In the genomic region with DNA sequence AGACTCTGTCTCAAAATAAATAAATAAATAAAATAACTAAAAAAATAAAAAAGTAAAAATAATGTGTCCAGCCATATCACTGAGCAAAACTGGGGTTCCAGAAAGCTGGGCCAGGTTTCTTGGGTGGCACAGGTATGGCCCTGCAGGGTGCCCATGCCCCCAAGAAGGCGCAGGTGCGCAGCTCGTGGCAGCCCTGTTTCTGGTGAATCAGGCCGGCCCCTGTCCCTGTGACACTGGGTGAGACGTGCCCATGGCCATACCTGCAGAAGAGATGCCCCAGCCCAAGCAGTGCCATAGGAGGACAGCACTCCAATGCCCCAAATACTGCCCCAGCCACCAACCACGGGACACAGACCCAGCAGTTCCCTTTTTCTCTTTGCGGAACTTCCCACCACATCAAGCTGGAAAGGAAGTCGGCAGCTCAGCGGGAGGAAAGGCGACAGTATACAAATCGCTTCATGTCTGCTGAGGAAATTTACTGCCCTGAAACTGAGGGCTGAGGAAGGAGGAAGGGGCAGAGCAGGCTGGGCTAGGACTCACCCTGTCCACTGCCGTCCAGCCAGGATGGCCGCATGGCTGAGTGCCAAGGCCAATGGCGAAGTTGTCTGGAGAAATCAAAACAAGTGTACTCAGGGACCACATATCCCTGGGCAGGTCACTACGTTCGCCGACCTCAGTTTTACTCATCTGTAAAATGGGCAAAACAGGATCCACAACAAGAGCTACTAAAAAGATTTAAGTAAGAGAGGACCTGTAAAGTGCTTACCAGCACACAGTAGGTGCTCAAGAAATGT, we compare ENCODE assay signal across 1 cellular context.
TF ChIP-seq lines count a peak whose summit lies in the region.

No MANE protein-coding gene starts in this region.

TF ChIP-seq in endothelial cell of umbilical vein, 7 proteins besides CTCF, POLR2A, EP300 and RAD21 (continued from another document):
- TF ChIP-seq EZH2 (IDR thresholded peaks at IDR 0.05; ENCODE audit: borderline replicate concordance, low read depth, low read length, severe bottlenecking), result no peak
- TF ChIP-seq POLR2AphosphoS5 (IDR thresholded peaks at IDR 0.05; ENCODE audit: insufficient read depth, low read depth, low read length), result no peak
- no peak for TF ChIP-seq GATA2 (IDR thresholded peaks at IDR 0.05; ENCODE audit: insufficient read depth, insufficient read length, low read depth, low read length)
- TF ChIP-seq JUN (IDR thresholded peaks at IDR 0.05; ENCODE audit: borderline replicate concordance, insufficient read depth, insufficient read length, low read depth), result no peak
- TF ChIP-seq, protein P1, sequence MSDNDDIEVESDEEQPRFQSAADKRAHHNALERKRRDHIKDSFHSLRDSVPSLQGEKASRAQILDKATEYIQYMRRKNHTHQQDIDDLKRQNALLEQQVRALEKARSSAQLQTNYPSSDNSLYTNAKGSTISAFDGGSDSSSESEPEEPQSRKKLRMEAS (IDR thresholded peaks at IDR 0.05; ENCODE audit: insufficient read depth, insufficient read length), result no peak
TF ChIP-seq in endothelial cell of umbilical vein: peak in this region for 0.
